Comparison of ENCODE assay signal across 13 cellular contexts in genomic region chr10:7541137-7542087, GRCh38.
DNase-seq lines count a peak whose midpoint lies in the region; ATAC-seq, FAIRE-seq and TF ChIP-seq lines count a peak whose summit lies in the region.
"Had no signal": no experiment of that assay in that cellular context is flagged by ENCODE, and none has a peak within 500 bp of the region (broad histone marks: within the 10 kb centered on the region; RNA-seq: fewer than 3 reads in every experiment).

No MANE protein-coding gene starts in this region.

- H3K9me3 Mint-ChIP-seq in astrocyte (ENCODE audit: unreplicated experiment): peaks cover 7% of the 10 kb centered on the region

- TF ChIP-seq CTCF in astrocyte (IDR thresholded peaks at IDR 0.05; ENCODE audit: insufficient read depth, low read depth, low read length) (no peak), omental fat pad (IDR thresholded peaks at IDR 0.05) (no peak)

- peak overlapping the region; percentile 55 for H3K4me2 ChIP-seq in astrocyte (ENCODE audit: low read length)

- peak overlapping the region; percentile 13 for H2AFZ ChIP-seq in astrocyte (ENCODE audit: low read depth, low read length)

- H3K36me3 Mint-ChIP-seq in astrocyte (ENCODE audit: low read depth, unreplicated experiment): no peaks in the 10 kb centered on the region

- in situ Hi-C loops in ACHN (cut with HindIII; ENCODE audit: low pct_ligation_motif_present, low pct_unique_long_range_greater_than_20kb, low sequenced_read_pairs): no loop called here

- H3K27me3 ChIP-seq in astrocyte (ENCODE audit: insufficient read depth, low read length) (no peaks in the 10 kb centered on the region), right cardiac atrium (ENCODE audit: control insufficient read depth, insufficient read depth) (no peaks in the 10 kb centered on the region)

- FAIRE-seq in astrocyte (lab: Jason Lieb, UNC): no peak
- FAIRE-seq: keratinocyte had no signal

- no peak overlapping the region for H3K4me3 Mint-ChIP-seq in astrocyte (ENCODE audit: unreplicated experiment)

- H3K4me3 ChIP-seq in astrocyte (ENCODE audit: insufficient read depth, low read depth, low read length) (no peak overlapping the region), right cardiac atrium (ENCODE audit: low read length) (no peak overlapping the region)

- WGBS in right cardiac atrium: 29% methylated on average over 22 of the region's 22 CpGs

- no peak overlapping the region for H3K9ac ChIP-seq in astrocyte (ENCODE audit: low read length)

- H3K4me1 Mint-ChIP-seq in astrocyte (ENCODE audit: low read depth, unreplicated experiment): peaks cover 17% of the 10 kb centered on the region

- H3K9me3 ChIP-seq in astrocyte (ENCODE audit: insufficient read depth, low read depth, low read length): no peaks in the 10 kb centered on the region
- peaks cover 4% of the 10 kb centered on the region for H3K9me3 ChIP-seq in right cardiac atrium (ENCODE audit: control insufficient read depth, low read length)

- peak overlapping the region; percentile 98 for H3K27ac Mint-ChIP-seq in astrocyte (ENCODE audit: unreplicated experiment)

- H3K27me3 Mint-ChIP-seq in astrocyte (ENCODE audit: low read depth, unreplicated experiment): no peaks in the 10 kb centered on the region

- intact Hi-C loops in right cardiac atrium (cut with DNase I): no loop called here

- H3K4me1 ChIP-seq in astrocyte (ENCODE audit: insufficient read depth, low read length) (peaks cover 6% of the 10 kb centered on the region), right cardiac atrium (ENCODE audit: control insufficient read depth, insufficient read depth, low read length) (peaks cover 5% of the 10 kb centered on the region)

- ATAC-seq in right cardiac atrium (peak; percentile 94 to 95), omental fat pad (ENCODE audit: low FRiP score) (peak; percentile 78), GM21515 (IDR thresholded peaks at IDR 0.05; ENCODE audit: unreplicated experiment) (no peak), HG03521 (IDR thresholded peaks at IDR 0.05; ENCODE audit: unreplicated experiment) (no peak)

- H4K20me1 ChIP-seq in astrocyte (ENCODE audit: insufficient read depth, low read length): no peaks in the 10 kb centered on the region

- no peaks in the 10 kb centered on the region for H3K36me3 ChIP-seq in astrocyte (ENCODE audit: insufficient read depth, low read length)

- DNase-seq in ACHN (peak; percentile 68), astrocyte (ENCODE audit: low read depth) (peak; percentile 54), right cardiac atrium (peak; percentile 77 to 88 (median 87)), omental fat pad (ENCODE audit: low spot score) (no peak), DMS 273 treated with DMSO at 0.1 percent for 48 hours (lab: John Stamatoyannopoulos, UW) (no peak), NCI-H1105 (lab: John Stamatoyannopoulos, UW) (no peak)
- DNase-seq: activated T-cell treated with anti-CD3 and anti-CD28 coated beads, Interleukin-2, amount 50 U/mL, for 48 hours; Karpas-422; NCI-H526 treated with DMSO at 0.1 percent for 48 hours; stimulated activated CD4-positive, alpha-beta T cell treated with anti-CD3 and anti-CD28 coated beads, Interleukin-15, amount 100 ng/mL, for 24 hours had no signal

- H3K79me2 ChIP-seq in astrocyte (ENCODE audit: insufficient read depth, low read length): no peaks in the 10 kb centered on the region

- H3K27ac ChIP-seq in astrocyte (ENCODE audit: low read depth, low read length): peak overlapping the region; percentile 58
- peak overlapping the region; percentile 89 for H3K27ac ChIP-seq in right cardiac atrium (ENCODE audit: low read length)

Comparison
In these comparisons a context has a peak if more than half of its experiments do, and no peak if none do; other contexts are left out.
1. DNase-seq: peak in ACHN (single experiment), astrocyte (single experiment) and right cardiac atrium (3 of 3); none in omental fat pad (single experiment), DMS 273 treated with DMSO at 0.1 percent for 48 hours (single experiment) and NCI-H1105 (single experiment).
2. ATAC-seq: peak in right cardiac atrium (2 of 2) and omental fat pad (single experiment); none in GM21515 (single experiment) and HG03521 (single experiment).